8 cellular contexts compared by ENCODE assay signal in the genomic region with DNA sequence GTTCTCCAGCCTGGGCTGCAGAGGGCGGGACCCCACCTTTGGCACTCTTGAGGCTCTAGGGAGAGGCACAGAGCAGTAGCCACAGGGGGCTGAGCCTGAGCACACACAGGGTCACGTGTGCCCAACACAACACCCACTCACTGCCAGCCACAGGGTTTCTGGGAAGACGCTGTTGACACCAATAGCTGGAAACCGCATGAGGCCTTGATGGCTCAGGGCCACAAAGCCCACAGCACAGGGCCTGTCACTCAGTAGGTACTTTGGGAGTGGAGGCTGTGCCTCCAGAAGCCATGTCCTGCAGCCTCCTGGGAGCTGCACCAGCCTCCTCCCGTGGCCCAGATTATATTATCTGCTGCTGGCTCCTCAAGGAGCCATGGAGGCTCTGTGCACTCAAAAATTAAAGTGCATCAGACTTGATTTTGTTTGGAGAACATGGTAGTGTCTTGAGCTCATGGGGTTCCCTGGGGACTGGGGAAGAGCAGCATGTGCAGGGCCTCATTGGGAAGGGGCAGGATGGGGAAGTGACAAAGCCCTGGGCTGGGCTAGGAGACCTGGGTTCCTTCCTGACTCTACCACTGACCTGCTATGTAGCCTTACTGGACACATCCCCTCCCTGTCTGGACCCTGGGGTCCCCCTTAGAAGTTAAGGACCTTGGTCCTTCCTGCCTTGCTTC. TPM values are rescaled to one million over a fixed set of nuclear protein-coding genes. Genes with fewer than 3 reads are reported as not detected.
DNase-seq lines count a peak whose midpoint lies in the region; ATAC-seq and TF ChIP-seq lines count a peak whose summit lies in the region.

No MANE protein-coding gene starts in this region.

- H3F3A ChIP-seq in OCI-LY1 (ENCODE audit: insufficient read depth, low read length): no peaks in the 10 kb centered on the region

- H3K9me2 ChIP-seq in OCI-LY1 (ENCODE audit: low read depth, low read length): no peaks in the 10 kb centered on the region

- no peak overlapping the region for H2AFZ ChIP-seq in OCI-LY1 (ENCODE audit: low read length)

- no peaks in the 10 kb centered on the region for H3K36me3 ChIP-seq in OCI-LY1 (ENCODE audit: insufficient read depth, low read length)
- no peaks in the 10 kb centered on the region for H3K36me3 ChIP-seq in cardiac muscle cell
- no peaks in the 10 kb centered on the region for H3K36me3 ChIP-seq in HAP-1 (replicated peaks)

- no peaks in the 10 kb centered on the region for H3K9me3 ChIP-seq in OCI-LY1 (ENCODE audit: low read length)
- no peaks in the 10 kb centered on the region for H3K9me3 ChIP-seq in cardiac muscle cell (ENCODE audit: low read depth)
- no peaks in the 10 kb centered on the region for H3K9me3 ChIP-seq in HAP-1

- peak; percentile 40 for DNase-seq in NCI-H2029 (lab: John Stamatoyannopoulos, UW)
- no peak for DNase-seq in NCI-H2029 treated with DMSO at 0.1 percent for 48 hours (lab: John Stamatoyannopoulos, UW)
- DNase-seq in activated T-helper 1 cell treated with anti-CD3 and anti-CD28 coated beads, Interleukin-2, amount 50 U/mL, for 16 hours (ENCODE audit: low read depth in 1 of 2, low spot score in 1 of 2): peak; percentile 28 to 72
- DNase-seq in cardiac muscle cell (ENCODE audit: low read depth in 1 of 2, low spot score in 1 of 2): peak in 1 of 2 donors; percentile 76
- DNase-seq in stimulated activated CD4-positive, alpha-beta T cell treated with anti-CD3 and anti-CD28 coated beads, Interleukin-15, amount 100 ng/mL, for 1 hour (ENCODE audit: low read depth in 1 of 2, low spot score in 1 of 2): peak; percentile 55 to 63
- DNase-seq in HAP-1 (ENCODE audit: low spot score in 2 of 2): no peak

- H3K4me3 ChIP-seq in OCI-LY1 (ENCODE audit: low read depth, low read length, poor library complexity, severe bottlenecking) (no peak overlapping the region), cardiac muscle cell (no peak overlapping the region), HAP-1 (no peak overlapping the region)

- in situ Hi-C loops in HAP-1 (cut with MboI; ENCODE audit: low sequenced_read_pairs): no loop called here

- no peak overlapping the region for H3K4me2 ChIP-seq in OCI-LY1 (ENCODE audit: low read length)

- no peak overlapping the region; the same call in 1 of the 2 replicates for H3K9ac ChIP-seq in OCI-LY1 (ENCODE audit: low read length)

- TF ChIP-seq CTCF in OCI-LY1 (IDR thresholded peaks at IDR 0.05; ENCODE audit: low read length): no peak
- TF ChIP-seq CTCF in cardiac muscle cell (IDR thresholded peaks at IDR 0.05; ENCODE audit: low read depth, low read length): no peak

- H3K27me3 ChIP-seq in OCI-LY1 (ENCODE audit: insufficient read depth, low read length) (no peaks in the 10 kb centered on the region), cardiac muscle cell (no peaks in the 10 kb centered on the region), HAP-1 (ENCODE audit: low read depth) (no peaks in the 10 kb centered on the region)

- no peaks in the 10 kb centered on the region for H4K20me1 ChIP-seq in OCI-LY1 (ENCODE audit: insufficient read depth, low read length)

- ATAC-seq in HG02571 (IDR thresholded peaks at IDR 0.05; ENCODE audit: unreplicated experiment): no peak

- H3K4me1 ChIP-seq in OCI-LY1 (ENCODE audit: insufficient read depth, low read length, severe bottlenecking) (peaks cover 19% of the 10 kb centered on the region), cardiac muscle cell (ENCODE audit: low read depth) (peaks cover 44% of the 10 kb centered on the region), HAP-1 (peaks cover 9% of the 10 kb centered on the region; the same call in 1 of the 2 replicates)

- H3K79me2 ChIP-seq in OCI-LY1 (ENCODE audit: insufficient read depth, low read length): no peaks in the 10 kb centered on the region

- H3K27ac ChIP-seq in OCI-LY1 (ENCODE audit: low read depth, low read length, poor library complexity, severe bottlenecking) (peak overlapping the region; percentile 12), cardiac muscle cell (peak overlapping the region; percentile 53)

RNA-seq across cellular contexts. Expression of a gene that starts 12.5 kb away (rescaled TPM):
- total RNA-seq in cardiac muscle cell: 36.4 and 45.9 TPM in 2 replicates
- polyA plus RNA-seq in cardiac muscle cell: 28.5 and 38.9 TPM in 2 replicates

Comparison
In these comparisons a context has a peak if more than half of its experiments do, and no peak if none do; other contexts are left out.
1. DNase-seq: peak in NCI-H2029 (single experiment), activated T-helper 1 cell treated with anti-CD3 and anti-CD28 coated beads, Interleukin-2, amount 50 U/mL, for 16 hours (2 of 2) and stimulated activated CD4-positive, alpha-beta T cell treated with anti-CD3 and anti-CD28 coated beads, Interleukin-15, amount 100 ng/mL, for 1 hour (2 of 2); none in NCI-H2029 treated with DMSO at 0.1 percent for 48 hours (single experiment) and HAP-1 (0 of 2).